In the genomic region with DNA sequence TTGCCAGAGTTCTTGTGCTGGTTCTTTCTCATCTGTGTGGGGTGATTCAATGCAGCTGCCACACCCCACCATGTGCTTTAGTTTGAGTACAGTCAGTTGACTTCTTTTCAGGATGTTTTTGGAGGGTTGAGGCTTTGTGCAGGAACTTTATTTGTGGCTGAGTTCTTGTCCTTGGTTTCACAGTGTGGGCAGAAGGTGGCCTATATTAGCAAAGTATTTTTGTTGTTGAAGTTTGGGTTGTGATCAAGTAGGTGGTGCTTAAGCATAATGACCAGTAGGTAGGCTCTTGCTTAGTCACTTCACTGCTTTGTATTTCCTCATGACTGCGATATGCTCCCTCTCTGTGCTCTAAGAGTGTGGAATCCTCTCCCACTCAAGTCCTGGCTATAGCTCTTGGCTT, we compare ENCODE assay signal across 14 cellular contexts.
DNase-seq lines count a peak whose midpoint lies in the region; ATAC-seq and TF ChIP-seq lines count a peak whose summit lies in the region.
"Had no signal": no experiment of that assay in that cellular context is flagged by ENCODE, and none has a peak within 500 bp of the region (broad histone marks: within the 10 kb centered on the region; RNA-seq: fewer than 3 reads in every experiment).

No MANE protein-coding gene starts in this region.

- H3K9ac ChIP-seq in OCI-LY3 (ENCODE audit: low read length), result peak overlapping the region; percentile 87

- no peaks in the 10 kb centered on the region for H4K20me1 ChIP-seq in OCI-LY3 (ENCODE audit: insufficient read depth, low read length)

- H3K79me2 ChIP-seq in OCI-LY3 (ENCODE audit: low read length), result peaks cover 96% of the 10 kb centered on the region

- peaks cover 23% of the 10 kb centered on the region for H3K36me3 ChIP-seq in OCI-LY3 (replicated peaks; ENCODE audit: low read depth, low read length)
- H3K36me3 ChIP-seq: thyroid gland had no signal

- H3K4me3 ChIP-seq in AG10803 (ENCODE audit: low read length) (no peak overlapping the region), OCI-LY3 (ENCODE audit: low read length) (peak overlapping the region; percentile 50), fibroblast of villous mesenchyme (ENCODE audit: low read depth, low read length) (no peak overlapping the region)
- H3K4me3 ChIP-seq: A549, thyroid gland had no signal

- TF ChIP-seq CTCF in AG10803 (conservative IDR thresholded peaks at IDR 0.05; ENCODE audit: low read length) (no peak), OCI-LY3 (IDR thresholded peaks at IDR 0.05; ENCODE audit: low read depth, low read length) (no peak), fibroblast of villous mesenchyme (IDR thresholded peaks at IDR 0.05; ENCODE audit: insufficient read depth, low read depth, low read length) (no peak)

- peak; percentile 21 for DNase-seq in AG10803 (ENCODE audit: low read depth)
- peak; percentile 17 for DNase-seq in fibroblast of villous mesenchyme (ENCODE audit: low read depth)
- DNase-seq in cerebellum (ENCODE audit: low spot score), result no peak
- no peak for DNase-seq in NCI-H748 treated with DMSO at 0.1 percent for 48 hours (lab: John Stamatoyannopoulos, UW)
- DNase-seq: activated CD4-positive, alpha-beta T cell treated with anti-CD3 and anti-CD28 coated beads for 4 hours; anterior cingulate cortex; NCI-H1417; NCI-H510A; thyroid gland had no signal

- peak; percentile 35 for ATAC-seq in GM21529 (IDR thresholded peaks at IDR 0.05; ENCODE audit: unreplicated experiment)
- ATAC-seq in HG03045 (IDR thresholded peaks at IDR 0.05; ENCODE audit: unreplicated experiment), result no peak
- ATAC-seq in HG03460 (IDR thresholded peaks at IDR 0.05; ENCODE audit: unreplicated experiment), result no peak
- ATAC-seq: A549 had no signal

- H3K27me3 ChIP-seq in OCI-LY3 (ENCODE audit: low read depth, low read length), result no peaks in the 10 kb centered on the region
- H3K27me3 ChIP-seq: thyroid gland had no signal

- no peak overlapping the region for H2AFZ ChIP-seq in OCI-LY3 (ENCODE audit: low read depth, low read length)

- peaks cover 63% of the 10 kb centered on the region for H3K4me1 ChIP-seq in OCI-LY3 (ENCODE audit: low read length)
- H3K4me1 ChIP-seq: A549, thyroid gland had no signal

- peak overlapping the region; percentile 78 for H3K4me2 ChIP-seq in OCI-LY3 (ENCODE audit: low read length)
- H3K4me2 ChIP-seq: A549 had no signal

- H3K27ac ChIP-seq in OCI-LY3 (ENCODE audit: low read length), result peak overlapping the region; percentile 98
- H3K27ac ChIP-seq: A549, thyroid gland had no signal

- peaks cover 7% of the 10 kb centered on the region; the same call in 1 of the 2 replicates for H3K9me3 ChIP-seq in OCI-LY3 (ENCODE audit: insufficient read depth, low read length)
- H3K9me3 ChIP-seq: A549, thyroid gland had no signal

Comparison
In these comparisons a context has a peak if more than half of its experiments do, and no peak if none do; other contexts are left out.
1. DNase-seq: peak in AG10803 (single experiment) and fibroblast of villous mesenchyme (single experiment); none in cerebellum (single experiment) and NCI-H748 treated with DMSO at 0.1 percent for 48 hours (single experiment).